11 cellular contexts compared by ENCODE assay signal in the genomic region with DNA sequence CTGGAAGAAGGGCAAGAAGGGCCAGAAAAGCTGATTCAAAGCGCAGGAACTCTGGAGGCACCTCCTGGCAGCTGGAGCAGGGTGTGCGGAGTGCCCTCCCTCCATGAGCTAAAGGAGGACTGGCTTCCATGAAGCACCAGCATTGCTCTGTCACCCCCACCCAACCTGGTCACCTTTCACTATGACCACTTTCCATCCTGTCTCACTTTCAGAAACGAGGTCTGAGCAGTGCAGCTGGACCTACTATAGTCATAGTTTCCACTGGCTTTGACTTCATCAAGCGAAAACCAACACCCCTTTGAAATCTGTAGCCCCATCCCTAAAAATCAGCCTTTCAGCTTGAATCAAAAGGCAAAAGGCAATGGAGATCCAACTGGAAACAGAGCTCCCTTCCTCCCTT.
A peak's percentile ranks its signal among the peaks of the same experiment; 100 is the strongest.
DNase-seq lines count a peak whose midpoint lies in the region; ATAC-seq and TF ChIP-seq lines count a peak whose summit lies in the region.
"Had no signal": no experiment of that assay in that cellular context is flagged by ENCODE, and none has a peak within 500 bp of the region (broad histone marks: within the 10 kb centered on the region; RNA-seq: fewer than 3 reads in every experiment).

No MANE protein-coding gene starts in this region.

- peak overlapping the region; percentile 74 for H3K4me3 Mint-ChIP-seq in activated naive CD8-positive, alpha-beta T cell treated with anti-CD3 and anti-CD28 coated beads, Interleukin-2, amount 10 ng/mL, durations not matched to agents 7 days and 5 days
- H3K4me3 Mint-ChIP-seq: neural crest cell had no signal

- H3K36me3 Mint-ChIP-seq in activated naive CD8-positive, alpha-beta T cell treated with anti-CD3 and anti-CD28 coated beads, Interleukin-2, amount 10 ng/mL, durations not matched to agents 7 days and 5 days, result peaks cover 8% of the 10 kb centered on the region

- no peak for DNase-seq in activated naive CD8-positive, alpha-beta T cell treated with anti-CD3 and anti-CD28 coated beads, Interleukin-2, amount 10 ng/mL, durations not matched to agents 7 days and 5 days
- no peak for DNase-seq in activated effector memory CD4-positive, alpha-beta T cell treated with anti-CD3 and anti-CD28 coated beads, Interleukin-2, amount 50 U/mL, for 16 hours
- DNase-seq in upper lobe of right lung (no peak), HuH-7 (ENCODE audit: low spot score) (no peak)
- DNase-seq: effector CD4-positive, alpha-beta T cell; NCI-H2171 treated with DMSO at 0.1 percent for 48 hours had no signal

- POLR2A ChIA-PET in activated naive CD8-positive, alpha-beta T cell treated with anti-CD3 and anti-CD28 coated beads, Interleukin-2, amount 10 ng/mL, durations not matched to agents 7 days and 5 days (lab: Charles Lee), result interaction anchor here (0.9 to 1.4 kb wide), 5 partner anchors 8 to 310 kb away, joined by 3 to 5 read pairs (median 3); no protein-coding TSS in a partner anchor

- no peaks in the 10 kb centered on the region for H3K4me1 ChIP-seq in upper lobe of right lung

- H3K9me3 Mint-ChIP-seq in activated naive CD8-positive, alpha-beta T cell treated with anti-CD3 and anti-CD28 coated beads, Interleukin-2, amount 10 ng/mL, durations not matched to agents 7 days and 5 days, result no peaks in the 10 kb centered on the region
- H3K9me3 Mint-ChIP-seq: activated T-helper 1 cell treated with anti-CD3 and anti-CD28 coated beads, Interleukin-12 subunit alpha, Interleukin-12 subunit beta, Interleukin-2, Interleukin-4 antibody, amounts not matched to agents 30 ng/mL and 10 ng/mL and 1 ng/mL, durations not matched to agents 14 hours and 24 hours and 36 hours; neural crest cell had no signal

- H3K27ac ChIP-seq in upper lobe of right lung, result no peak overlapping the region

- intact Hi-C loops in upper lobe of right lung (cut with DNase I), result no loop called here

- no peaks in the 10 kb centered on the region for H3K27me3 ChIP-seq in upper lobe of right lung

- no peaks in the 10 kb centered on the region for H3K36me3 ChIP-seq in upper lobe of right lung

- no peaks in the 10 kb centered on the region for H3K27me3 Mint-ChIP-seq in activated naive CD8-positive, alpha-beta T cell treated with anti-CD3 and anti-CD28 coated beads, Interleukin-2, amount 10 ng/mL, durations not matched to agents 7 days and 5 days

- peaks cover 43% of the 10 kb centered on the region for H3K4me1 Mint-ChIP-seq in activated naive CD8-positive, alpha-beta T cell treated with anti-CD3 and anti-CD28 coated beads, Interleukin-2, amount 10 ng/mL, durations not matched to agents 7 days and 5 days
- H3K4me1 Mint-ChIP-seq: neural crest cell had no signal

- TF ChIP-seq CTCF in upper lobe of right lung (IDR thresholded peaks at IDR 0.05), result no peak

- H3K27ac Mint-ChIP-seq in activated naive CD8-positive, alpha-beta T cell treated with anti-CD3 and anti-CD28 coated beads, Interleukin-2, amount 10 ng/mL, durations not matched to agents 7 days and 5 days, result no peak overlapping the region

- no peak overlapping the region for H3K4me3 ChIP-seq in upper lobe of right lung

- no peaks in the 10 kb centered on the region for H3K9me3 ChIP-seq in upper lobe of right lung

- ATAC-seq in GM18867 (IDR thresholded peaks at IDR 0.05; ENCODE audit: unreplicated experiment) (peak; percentile 91), GM21367 (IDR thresholded peaks at IDR 0.05; ENCODE audit: unreplicated experiment) (peak; percentile 76), HG03095 (IDR thresholded peaks at IDR 0.05; ENCODE audit: unreplicated experiment) (peak; percentile 93), upper lobe of right lung (no peak)
- ATAC-seq in activated naive CD8-positive, alpha-beta T cell treated with anti-CD3 and anti-CD28 coated beads, Interleukin-2, amount 10 ng/mL, durations not matched to agents 7 days and 5 days (ENCODE audit: low read depth), result no peak

Comparison
In these comparisons a context has a peak if more than half of its experiments do, and no peak if none do; other contexts are left out.
1. ATAC-seq: peak in GM18867 (single experiment), GM21367 (single experiment) and HG03095 (single experiment); none in activated naive CD8-positive, alpha-beta T cell treated with anti-CD3 and anti-CD28 coated beads, Interleukin-2, amount 10 ng/mL, durations not matched to agents 7 days and 5 days (single experiment) and upper lobe of right lung (single experiment).